ENCODE assay signal across 2 cellular contexts in the genomic region with DNA sequence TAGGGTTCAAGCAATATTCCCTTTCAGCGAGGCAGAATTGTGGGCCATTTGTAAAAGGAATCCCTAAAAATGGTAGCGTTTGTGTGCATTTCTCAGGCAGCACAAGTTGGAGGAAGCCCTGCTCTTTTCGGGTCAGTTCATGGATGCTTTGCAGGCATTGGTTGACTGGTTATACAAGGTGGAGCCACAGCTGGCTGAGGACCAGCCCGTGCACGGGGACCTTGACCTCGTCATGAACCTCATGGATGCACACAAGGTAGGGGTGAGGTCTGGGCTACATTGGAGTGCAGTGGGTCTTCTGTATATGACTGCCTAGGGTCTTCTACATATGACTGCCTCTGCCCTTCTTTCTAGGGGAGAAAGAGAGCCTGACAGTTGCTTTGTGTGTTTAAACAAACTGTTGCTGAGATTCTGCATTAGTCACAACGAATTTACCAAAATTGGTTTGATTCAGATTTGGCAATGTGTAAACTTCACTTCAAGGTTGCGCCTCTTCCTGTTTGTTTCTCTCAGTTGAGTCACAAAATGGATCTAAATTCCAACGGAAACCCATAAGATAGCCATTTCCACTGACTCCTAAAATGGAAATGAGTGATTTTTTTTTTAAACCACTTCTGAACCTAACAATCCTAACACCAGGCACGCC.
A peak's percentile ranks its signal among the peaks of the same experiment; 100 is the strongest.
TF ChIP-seq lines count a peak whose summit lies in the region.

No MANE protein-coding gene starts in this region.

TF ChIP-seq in GM23338, 12 proteins besides CTCF, POLR2A, EP300 and RAD21 (continued from another document and continues in another):
- TF ChIP-seq, protein P1, sequence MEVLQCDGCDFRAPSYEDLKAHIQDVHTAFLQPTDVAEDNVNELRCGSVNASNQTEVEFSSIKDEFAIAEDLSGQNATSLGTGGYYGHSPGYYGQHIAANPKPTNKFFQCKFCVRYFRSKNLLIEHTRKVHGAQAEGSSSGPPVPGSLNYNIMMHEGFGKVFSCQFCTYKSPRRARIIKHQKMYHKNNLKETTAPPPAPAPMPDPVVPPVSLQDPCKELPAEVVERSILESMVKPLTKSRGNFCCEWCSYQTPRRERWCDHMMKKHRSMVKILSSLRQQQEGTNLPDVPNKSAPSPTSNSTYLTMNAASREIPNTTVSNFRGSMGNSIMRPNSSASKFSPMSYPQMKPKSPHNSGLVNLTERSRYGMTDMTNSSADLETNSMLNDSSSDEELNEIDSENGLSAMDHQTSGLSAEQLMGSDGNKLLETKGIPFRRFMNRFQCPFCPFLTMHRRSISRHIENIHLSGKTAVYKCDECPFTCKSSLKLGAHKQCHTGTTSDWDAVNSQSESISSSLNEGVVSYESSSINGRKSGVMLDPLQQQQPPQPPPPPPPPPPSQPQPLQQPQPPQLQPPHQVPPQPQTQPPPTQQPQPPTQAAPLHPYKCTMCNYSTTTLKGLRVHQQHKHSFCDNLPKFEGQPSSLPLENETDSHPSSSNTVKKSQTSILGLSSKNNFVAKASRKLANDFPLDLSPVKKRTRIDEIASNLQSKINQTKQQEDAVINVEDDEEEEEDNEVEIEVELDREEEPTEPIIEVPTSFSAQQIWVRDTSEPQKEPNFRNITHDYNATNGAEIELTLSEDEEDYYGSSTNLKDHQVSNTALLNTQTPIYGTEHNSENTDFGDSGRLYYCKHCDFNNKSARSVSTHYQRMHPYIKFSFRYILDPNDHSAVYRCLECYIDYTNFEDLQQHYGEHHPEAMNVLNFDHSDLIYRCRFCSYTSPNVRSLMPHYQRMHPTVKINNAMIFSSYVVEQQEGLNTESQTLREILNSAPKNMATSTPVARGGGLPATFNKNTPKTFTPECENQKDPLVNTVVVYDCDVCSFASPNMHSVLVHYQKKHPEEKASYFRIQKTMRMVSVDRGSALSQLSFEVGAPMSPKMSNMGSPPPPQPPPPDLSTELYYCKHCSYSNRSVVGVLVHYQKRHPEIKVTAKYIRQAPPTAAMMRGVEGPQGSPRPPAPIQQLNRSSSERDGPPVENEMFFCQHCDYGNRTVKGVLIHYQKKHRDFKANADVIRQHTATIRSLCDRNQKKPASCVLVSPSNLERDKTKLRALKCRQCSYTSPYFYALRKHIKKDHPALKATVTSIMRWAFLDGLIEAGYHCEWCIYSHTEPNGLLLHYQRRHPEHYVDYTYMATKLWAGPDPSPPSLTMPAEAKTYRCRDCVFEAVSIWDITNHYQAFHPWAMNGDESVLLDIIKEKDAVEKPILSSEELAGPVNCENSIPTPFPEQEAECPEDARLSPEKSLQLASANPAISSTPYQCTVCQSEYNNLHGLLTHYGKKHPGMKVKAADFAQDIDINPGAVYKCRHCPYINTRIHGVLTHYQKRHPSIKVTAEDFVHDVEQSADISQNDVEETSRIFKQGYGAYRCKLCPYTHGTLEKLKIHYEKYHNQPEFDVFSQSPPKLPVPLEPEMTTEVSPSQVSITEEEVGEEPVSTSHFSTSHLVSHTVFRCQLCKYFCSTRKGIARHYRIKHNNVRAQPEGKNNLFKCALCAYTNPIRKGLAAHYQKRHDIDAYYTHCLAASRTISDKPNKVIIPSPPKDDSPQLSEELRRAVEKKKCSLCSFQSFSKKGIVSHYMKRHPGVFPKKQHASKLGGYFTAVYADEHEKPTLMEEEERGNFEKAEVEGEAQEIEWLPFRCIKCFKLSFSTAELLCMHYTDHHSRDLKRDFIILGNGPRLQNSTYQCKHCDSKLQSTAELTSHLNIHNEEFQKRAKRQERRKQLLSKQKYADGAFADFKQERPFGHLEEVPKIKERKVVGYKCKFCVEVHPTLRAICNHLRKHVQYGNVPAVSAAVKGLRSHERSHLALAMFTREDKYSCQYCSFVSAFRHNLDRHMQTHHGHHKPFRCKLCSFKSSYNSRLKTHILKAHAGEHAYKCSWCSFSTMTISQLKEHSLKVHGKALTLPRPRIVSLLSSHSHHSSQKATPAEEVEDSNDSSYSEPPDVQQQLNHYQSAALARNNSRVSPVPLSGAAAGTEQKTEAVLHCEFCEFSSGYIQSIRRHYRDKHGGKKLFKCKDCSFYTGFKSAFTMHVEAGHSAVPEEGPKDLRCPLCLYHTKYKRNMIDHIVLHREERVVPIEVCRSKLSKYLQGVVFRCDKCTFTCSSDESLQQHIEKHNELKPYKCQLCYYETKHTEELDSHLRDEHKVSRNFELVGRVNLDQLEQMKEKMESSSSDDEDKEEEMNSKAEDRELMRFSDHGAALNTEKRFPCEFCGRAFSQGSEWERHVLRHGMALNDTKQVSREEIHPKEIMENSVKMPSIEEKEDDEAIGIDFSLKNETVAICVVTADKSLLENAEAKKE (CRISPR knock-in tag; IDR thresholded peaks at IDR 0.05), result no peak
- TF ChIP-seq, protein P2, sequence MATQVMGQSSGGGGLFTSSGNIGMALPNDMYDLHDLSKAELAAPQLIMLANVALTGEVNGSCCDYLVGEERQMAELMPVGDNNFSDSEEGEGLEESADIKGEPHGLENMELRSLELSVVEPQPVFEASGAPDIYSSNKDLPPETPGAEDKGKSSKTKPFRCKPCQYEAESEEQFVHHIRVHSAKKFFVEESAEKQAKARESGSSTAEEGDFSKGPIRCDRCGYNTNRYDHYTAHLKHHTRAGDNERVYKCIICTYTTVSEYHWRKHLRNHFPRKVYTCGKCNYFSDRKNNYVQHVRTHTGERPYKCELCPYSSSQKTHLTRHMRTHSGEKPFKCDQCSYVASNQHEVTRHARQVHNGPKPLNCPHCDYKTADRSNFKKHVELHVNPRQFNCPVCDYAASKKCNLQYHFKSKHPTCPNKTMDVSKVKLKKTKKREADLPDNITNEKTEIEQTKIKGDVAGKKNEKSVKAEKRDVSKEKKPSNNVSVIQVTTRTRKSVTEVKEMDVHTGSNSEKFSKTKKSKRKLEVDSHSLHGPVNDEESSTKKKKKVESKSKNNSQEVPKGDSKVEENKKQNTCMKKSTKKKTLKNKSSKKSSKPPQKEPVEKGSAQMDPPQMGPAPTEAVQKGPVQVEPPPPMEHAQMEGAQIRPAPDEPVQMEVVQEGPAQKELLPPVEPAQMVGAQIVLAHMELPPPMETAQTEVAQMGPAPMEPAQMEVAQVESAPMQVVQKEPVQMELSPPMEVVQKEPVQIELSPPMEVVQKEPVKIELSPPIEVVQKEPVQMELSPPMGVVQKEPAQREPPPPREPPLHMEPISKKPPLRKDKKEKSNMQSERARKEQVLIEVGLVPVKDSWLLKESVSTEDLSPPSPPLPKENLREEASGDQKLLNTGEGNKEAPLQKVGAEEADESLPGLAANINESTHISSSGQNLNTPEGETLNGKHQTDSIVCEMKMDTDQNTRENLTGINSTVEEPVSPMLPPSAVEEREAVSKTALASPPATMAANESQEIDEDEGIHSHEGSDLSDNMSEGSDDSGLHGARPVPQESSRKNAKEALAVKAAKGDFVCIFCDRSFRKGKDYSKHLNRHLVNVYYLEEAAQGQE (IDR thresholded peaks at IDR 0.05; ENCODE audit: unreplicated experiment), result no peak
- TF ChIP-seq EZH2 (IDR thresholded peaks at IDR 0.05; ENCODE audit: low read depth, unreplicated experiment) (no peak), ZNF114 (CRISPR knock-in tag; IDR thresholded peaks at IDR 0.05) (no peak), JUNB (IDR thresholded peaks at IDR 0.05; ENCODE audit: unreplicated experiment) (no peak), POLR2AphosphoS5 (IDR thresholded peaks at IDR 0.05; ENCODE audit: low read depth) (no peak), ZNF331 (CRISPR knock-in tag; IDR thresholded peaks at IDR 0.05; ENCODE audit: low read depth) (no peak), EZH2phosphoT487 (IDR thresholded peaks at IDR 0.05; ENCODE audit: unreplicated experiment) (no peak)

TF ChIP-seq in liver, 16 proteins besides CTCF, POLR2A, EP300 and RAD21 (continued from another document):
- TF ChIP-seq, protein P2 (IDR thresholded peaks at IDR 0.05), result peak; percentile 51
- peak; percentile 21 for TF ChIP-seq NR2F2 (IDR thresholded peaks at IDR 0.05)
- TF ChIP-seq FOXA2 (IDR thresholded peaks at IDR 0.05), result no peak
- TF ChIP-seq RXRA (IDR thresholded peaks at IDR 0.05), result peak; percentile 86 to 90
